ENCODE assay signal across 8 cellular contexts in the genomic region with DNA sequence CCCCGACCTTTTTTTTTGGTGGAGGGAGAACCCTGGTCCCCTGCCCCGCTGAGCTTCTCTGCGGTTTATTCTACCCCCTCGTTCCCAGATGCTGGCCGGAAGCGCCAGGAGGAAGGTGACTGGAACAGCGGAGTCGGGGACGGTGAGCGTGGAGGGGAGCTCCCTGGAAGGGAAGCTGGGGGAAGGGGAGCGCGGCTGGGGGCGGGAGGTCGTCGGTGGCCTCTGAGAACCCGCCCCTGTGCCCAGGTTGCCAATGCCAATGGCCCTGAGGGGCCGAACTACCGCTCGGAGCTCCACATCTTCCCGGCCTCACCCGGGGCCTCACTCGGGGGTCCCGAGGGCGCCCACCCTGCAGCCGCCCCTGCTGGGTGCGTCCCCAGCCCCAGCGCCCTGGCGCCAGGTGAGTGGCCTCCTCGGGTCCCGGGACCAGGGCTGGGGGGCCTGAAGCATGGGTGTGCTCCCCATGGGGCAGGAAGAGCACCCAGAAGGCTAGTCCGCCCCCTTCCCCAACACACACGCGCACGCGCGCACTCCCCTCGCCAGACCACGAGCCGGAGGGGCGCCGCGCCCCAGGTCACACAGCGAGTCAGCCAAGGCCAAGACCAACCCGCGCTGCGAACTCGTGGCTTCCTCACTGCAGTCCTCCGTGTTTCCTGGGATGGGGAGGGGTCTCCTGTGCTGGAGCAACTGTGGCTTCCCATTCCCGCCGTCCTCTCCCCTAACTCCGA. TPM values are rescaled to one million over a fixed set of nuclear protein-coding genes. Genes with fewer than 3 reads are reported as not detected.
A peak's percentile ranks its signal among the peaks of the same experiment; 100 is the strongest.
DNase-seq lines count a peak whose midpoint lies in the region; ATAC-seq and TF ChIP-seq lines count a peak whose summit lies in the region.

No MANE protein-coding gene starts in this region.

- H3K9me3 ChIP-seq in right cardiac atrium (ENCODE audit: control insufficient read depth, low read length) = no peaks in the 10 kb centered on the region
- no peaks in the 10 kb centered on the region for H3K9me3 ChIP-seq in gastrocnemius medialis
- no peaks in the 10 kb centered on the region for H3K9me3 ChIP-seq in PC-9 (ENCODE audit: insufficient read depth, low read depth)

- H3K27ac ChIP-seq in right cardiac atrium (ENCODE audit: low read length) = no peak overlapping the region
- peak overlapping the region; percentile 82 to 97 (median 92) for H3K27ac ChIP-seq in gastrocnemius medialis
- H3K27ac ChIP-seq in PC-9 = no peak overlapping the region

- H3K36me3 ChIP-seq in gastrocnemius medialis (no peaks in the 10 kb centered on the region), PC-9 (ENCODE audit: low read depth) (no peaks in the 10 kb centered on the region)

- in situ Hi-C loops in gastrocnemius medialis (cut with MboI; ENCODE audit: low sequenced_read_pairs in 4 of 4) = no loop called here

- CTCF ChIA-PET in activated B cell treated with CpG ODN at 0.5 μM for 24 hours (lab: Charles Lee) = no interaction called here
- CTCF ChIA-PET in PC-9 (lab: Charles Lee) = interaction anchor here (0.6 kb wide), 1 partner anchor 12 kb away, joined by 4 read pairs; no protein-coding TSS in a partner anchor

- H4K20me1 ChIP-seq in PC-9 (ENCODE audit: insufficient read depth) = no peaks in the 10 kb centered on the region

- no peak for DNase-seq in activated B cell treated with CpG ODN at 0.5 μM for 24 hours
- peak; percentile 41 to 78 (median 70) for DNase-seq in right cardiac atrium
- peak in 1 of 2 donors; percentile 31 for DNase-seq in gastrocnemius medialis
- DNase-seq in PC-9 = no peak
- DNase-seq in SKM-1 (lab: John Stamatoyannopoulos, UW; ENCODE audit: unreplicated experiment) = no peak

- no peak for TF ChIP-seq POLR2A in gastrocnemius medialis (IDR thresholded peaks at IDR 0.05)

- no peak overlapping the region for H3K4me2 ChIP-seq in PC-9

- H3K27me3 ChIP-seq in right cardiac atrium (ENCODE audit: control insufficient read depth, insufficient read depth) (no peaks in the 10 kb centered on the region), gastrocnemius medialis (no peaks in the 10 kb centered on the region), PC-9 (ENCODE audit: insufficient read depth, low read depth) (no peaks in the 10 kb centered on the region)

- H3K4me1 ChIP-seq in right cardiac atrium (ENCODE audit: control insufficient read depth, insufficient read depth, low read length) = peaks cover 10% of the 10 kb centered on the region
- H3K4me1 ChIP-seq in gastrocnemius medialis = peaks cover 51 to 73% of the 10 kb centered on the region in 2 donors
- no peaks in the 10 kb centered on the region for H3K4me1 ChIP-seq in PC-9 (replicated peaks; ENCODE audit: insufficient read depth)

- peak overlapping the region; percentile 51 for H3K4me3 ChIP-seq in right cardiac atrium (ENCODE audit: low read length)
- H3K4me3 ChIP-seq in gastrocnemius medialis = peak overlapping the region; percentile 52 to 56 (median 56)
- no peak overlapping the region for H3K4me3 ChIP-seq in PC-9

- TF ChIP-seq CTCF in activated B cell treated with CpG ODN at 0.5 μM for 24 hours (IDR thresholded peaks at IDR 0.05) (no peak), gastrocnemius medialis (IDR thresholded peaks at IDR 0.05 in 4 of 5, conservative IDR thresholded peaks at IDR 0.05 in 1 of 5) (no peak), PC-9 (conservative IDR thresholded peaks at IDR 0.05) (no peak)

- H3F3A ChIP-seq in PC-9 (ENCODE audit: insufficient read depth, low read depth) = no peaks in the 10 kb centered on the region; the same call in 1 of the 2 replicates

- peaks cover 23% of the 10 kb centered on the region for H3K27me3 Mint-ChIP-seq in activated B cell treated with CpG ODN at 0.5 μM for 24 hours

- H3K9me2 ChIP-seq in PC-9 (ENCODE audit: insufficient read depth) = no peaks in the 10 kb centered on the region

- ATAC-seq in GM21723 (IDR thresholded peaks at IDR 0.05; ENCODE audit: unreplicated experiment) = peak; percentile 41
- ATAC-seq in activated B cell treated with CpG ODN at 0.5 μM for 24 hours (ENCODE audit: low read depth) = peak; percentile 42
- peak; percentile 1 to 43 for ATAC-seq in right cardiac atrium
- no peak for ATAC-seq in gastrocnemius medialis
- ATAC-seq in HG02610 (IDR thresholded peaks at IDR 0.05; ENCODE audit: unreplicated experiment) = no peak
- no peak for ATAC-seq in GM21528 (IDR thresholded peaks at IDR 0.05; ENCODE audit: low FRiP score, unreplicated experiment)

- intact Hi-C loops in activated B cell treated with CpG ODN at 0.5 μM for 24 hours (cut with micrococcal nuclease) (no loop called here), right cardiac atrium (cut with DNase I) (loop anchor here in 1 of 4 donors (5.0 to 10.0 kb wide), 2 partner anchors 109 to 217 kb away; no protein-coding TSS in a partner anchor), gastrocnemius medialis (cut with DNase I; ENCODE audit: low total_unique reads) (loop anchor here (10.0 kb wide), 1 partner anchor 227 kb away; a partner anchor contains a TSS), PC-9 (cut with micrococcal nuclease; ENCODE audit: unreplicated experiment) (no loop called here)

- peaks cover 16% of the 10 kb centered on the region for H3K4me1 Mint-ChIP-seq in activated B cell treated with CpG ODN at 0.5 μM for 24 hours

- WGBS in right cardiac atrium = 3% methylated on average over 51 of the region's 51 CpGs

- H3K27ac Mint-ChIP-seq in activated B cell treated with CpG ODN at 0.5 μM for 24 hours = no peak overlapping the region

- no TSS peak for BruUV-seq in PC-9 (replicated peaks; lab: Mats Ljungman, UMichigan)

- peak overlapping the region; percentile 72 for H3K4me3 Mint-ChIP-seq in activated B cell treated with CpG ODN at 0.5 μM for 24 hours

- no peak overlapping the region for H2AFZ ChIP-seq in PC-9

- POLR2A ChIA-PET in activated B cell treated with CpG ODN at 0.5 μM for 24 hours (lab: Charles Lee) = no interaction called here
- POLR2A ChIA-PET in PC-9 (lab: Charles Lee; ENCODE audit: unreplicated experiment) = no interaction called here

- no peaks in the 10 kb centered on the region for H3K9me3 Mint-ChIP-seq in activated B cell treated with CpG ODN at 0.5 μM for 24 hours

- no peaks in the 10 kb centered on the region for H3K79me2 ChIP-seq in PC-9 (ENCODE audit: low read depth)

- H3K36me3 Mint-ChIP-seq in activated B cell treated with CpG ODN at 0.5 μM for 24 hours (ENCODE audit: low read depth) = no peaks in the 10 kb centered on the region

RNA-seq across cellular contexts. Expression of a gene that starts 10.6 kb away (rescaled TPM):
- total RNA-seq in activated B cell treated with CpG ODN at 0.5 μM for 24 hours = 0.18 TPM in 1 of 2 replicates, not detected in the other
- 1 to 10 TPM; 4.0 to 9.3 (median 5.2) TPM for total RNA-seq in right cardiac atrium
- polyA plus RNA-seq in right cardiac atrium = 3.3 TPM
- total RNA-seq in gastrocnemius medialis = 10 to 100 TPM in 3 of 4 donors, 1 to 10 TPM in 1; 4.8 to 12.6 (median 11.3) TPM
- 0.25 TPM in 1 of 2 replicates, not detected in the other for total RNA-seq in PC-9 (2021)

RNA-seq across cellular contexts. Expression of a gene that starts 29.2 kb away (rescaled TPM):
- total RNA-seq in activated B cell treated with CpG ODN at 0.5 μM for 24 hours (74.0 and 74.1 TPM in 2 replicates), right cardiac atrium (10 to 100 TPM; 25.1 to 30.8 (median 26.4) TPM), gastrocnemius medialis (10 to 100 TPM; 22.5 to 31.0 (median 26.2) TPM), PC-9 (2021) (49.7 and 57.3 TPM in 2 replicates)
- 19.3 TPM for polyA plus RNA-seq in right cardiac atrium

RNA-seq across cellular contexts. Expression of a gene that starts 31.2 kb away (rescaled TPM):
- 49.2 and 49.3 TPM in 2 replicates for total RNA-seq in activated B cell treated with CpG ODN at 0.5 μM for 24 hours
- 100 to 1,000 TPM; 552 to 675 (median 584) TPM for total RNA-seq in right cardiac atrium
- polyA plus RNA-seq in right cardiac atrium = 625 TPM
- 100 to 1,000 TPM; 419 to 569 (median 539) TPM for total RNA-seq in gastrocnemius medialis
- total RNA-seq in PC-9 (2021) = 1.8 and 2.0 TPM in 2 replicates

Comparison
In these comparisons a context has a peak if more than half of its experiments do, and no peak if none do; other contexts are left out.
1. ATAC-seq: peak in GM21723 (single experiment), activated B cell treated with CpG ODN at 0.5 μM for 24 hours (single experiment) and right cardiac atrium (2 of 2); none in gastrocnemius medialis (0 of 2), HG02610 (single experiment) and GM21528 (single experiment).
2. DNase-seq: peak in right cardiac atrium (3 of 3); none in activated B cell treated with CpG ODN at 0.5 μM for 24 hours (single experiment), PC-9 (0 of 2) and SKM-1 (single experiment).
3. H3K27ac ChIP-seq: peak in gastrocnemius medialis (4 of 4); none in right cardiac atrium (single experiment) and PC-9 (single experiment).
4. RNA of a gene that starts 31.2 kb away (total RNA-seq): 552 to 675 TPM in right cardiac atrium, 419 to 569 TPM in gastrocnemius medialis and 49.2 to 49.3 TPM in activated B cell treated with CpG ODN at 0.5 μM for 24 hours; 1.8 to 2.0 TPM in PC-9; every median in the first group is over 10 times any median in the second.